ENCODE assay signal across 2 cellular contexts in the genomic region with DNA sequence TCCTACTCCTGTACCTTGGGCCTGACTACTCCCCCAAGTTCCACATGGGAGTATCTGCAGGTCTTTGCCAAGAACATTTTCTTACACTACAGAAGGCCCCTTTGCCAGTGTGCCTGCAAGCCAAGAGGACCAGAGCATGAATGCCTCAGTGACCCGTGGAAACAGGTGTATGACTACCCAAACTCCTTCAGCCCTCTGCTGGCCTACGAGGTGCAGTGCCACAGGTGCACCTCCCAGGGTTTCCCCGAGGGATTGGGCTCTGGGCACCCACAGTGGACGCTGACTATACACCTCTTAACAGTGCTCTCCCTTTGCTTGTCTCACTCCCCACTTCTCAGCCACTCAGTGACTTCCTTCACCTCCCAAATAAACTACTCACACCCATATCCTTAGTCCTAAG.
TF ChIP-seq lines count a peak whose summit lies in the region.

No MANE protein-coding gene starts in this region.

TF ChIP-seq in IMR-90, 13 proteins besides CTCF, POLR2A, EP300 and RAD21:
- no peak for TF ChIP-seq RCOR1 (IDR thresholded peaks at IDR 0.05; ENCODE audit: insufficient replicate concordance, low read length)
- TF ChIP-seq, protein P1, sequence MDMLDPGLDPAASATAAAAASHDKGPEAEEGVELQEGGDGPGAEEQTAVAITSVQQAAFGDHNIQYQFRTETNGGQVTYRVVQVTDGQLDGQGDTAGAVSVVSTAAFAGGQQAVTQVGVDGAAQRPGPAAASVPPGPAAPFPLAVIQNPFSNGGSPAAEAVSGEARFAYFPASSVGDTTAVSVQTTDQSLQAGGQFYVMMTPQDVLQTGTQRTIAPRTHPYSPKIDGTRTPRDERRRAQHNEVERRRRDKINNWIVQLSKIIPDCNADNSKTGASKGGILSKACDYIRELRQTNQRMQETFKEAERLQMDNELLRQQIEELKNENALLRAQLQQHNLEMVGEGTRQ (IDR thresholded peaks at IDR 0.05; ENCODE audit: low read depth, low read length): no peak
- TF ChIP-seq FOS (IDR thresholded peaks at IDR 0.05; ENCODE audit: low read depth, low read length): no peak
- TF ChIP-seq NFE2L2 (IDR thresholded peaks at IDR 0.05; ENCODE audit: low read depth, low read length): no peak
- TF ChIP-seq SMC3 (IDR thresholded peaks at IDR 0.05; ENCODE audit: low read depth, low read length): no peak; the same call in 1 of the 2 replicates
- TF ChIP-seq, protein P2, sequence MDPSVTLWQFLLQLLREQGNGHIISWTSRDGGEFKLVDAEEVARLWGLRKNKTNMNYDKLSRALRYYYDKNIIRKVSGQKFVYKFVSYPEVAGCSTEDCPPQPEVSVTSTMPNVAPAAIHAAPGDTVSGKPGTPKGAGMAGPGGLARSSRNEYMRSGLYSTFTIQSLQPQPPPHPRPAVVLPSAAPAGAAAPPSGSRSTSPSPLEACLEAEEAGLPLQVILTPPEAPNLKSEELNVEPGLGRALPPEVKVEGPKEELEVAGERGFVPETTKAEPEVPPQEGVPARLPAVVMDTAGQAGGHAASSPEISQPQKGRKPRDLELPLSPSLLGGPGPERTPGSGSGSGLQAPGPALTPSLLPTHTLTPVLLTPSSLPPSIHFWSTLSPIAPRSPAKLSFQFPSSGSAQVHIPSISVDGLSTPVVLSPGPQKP (IDR thresholded peaks at IDR 0.05; ENCODE audit: borderline replicate concordance, low read depth, low read length): no peak
- TF ChIP-seq MAZ (IDR thresholded peaks at IDR 0.05; ENCODE audit: borderline replicate concordance, low read depth, low read length): no peak
- no peak for TF ChIP-seq MAFK (IDR thresholded peaks at IDR 0.05; ENCODE audit: low read depth, low read length)
TF ChIP-seq in IMR-90: peak in this region for 0.

TF ChIP-seq in H1, 55 proteins besides CTCF, POLR2A, EP300 and RAD21:
- TF ChIP-seq BRCA1 (IDR thresholded peaks at IDR 0.05; ENCODE audit: low read depth, low read length) (no peak), CBX8 (IDR thresholded peaks at IDR 0.05; ENCODE audit: borderline replicate concordance, low read depth, low read length) (no peak), CBX5 (IDR thresholded peaks at IDR 0.05; ENCODE audit: low read depth, low read length) (no peak), BCL11A (IDR thresholded peaks at IDR 0.05; ENCODE audit: low read depth in 2 of 2, low read length in 2 of 2) (no peak), SUZ12 (IDR thresholded peaks at IDR 0.05; ENCODE audit: low read length) (no peak), NANOG (IDR thresholded peaks at IDR 0.05; ENCODE audit: insufficient read depth, low read depth, low read length, poor library complexity, severe bottlenecking) (no peak), EZH2 (IDR thresholded peaks at IDR 0.05; ENCODE audit: low read depth, low read length, severe bottlenecking) (no peak), YY1 (IDR thresholded peaks at IDR 0.05; ENCODE audit: low read depth, low read length) (no peak), SP2 (IDR thresholded peaks at IDR 0.05; ENCODE audit: low read length) (no peak), JUN (IDR thresholded peaks at IDR 0.05; ENCODE audit: low read depth, low read length) (no peak), RBBP5 (IDR thresholded peaks at IDR 0.05; ENCODE audit: borderline replicate concordance, low read depth, low read length) (no peak), RXRA (IDR thresholded peaks at IDR 0.05; ENCODE audit: insufficient read depth, low read depth, low read length) (no peak), PHF8 (conservative IDR thresholded peaks at IDR 0.05; ENCODE audit: low read depth, low read length) (no peak), HDAC2 (IDR thresholded peaks at IDR 0.05; ENCODE audit: borderline replicate concordance in 1 of 2, low read depth in 2 of 2, low read length in 2 of 2) (no peak), ZNF274 (IDR thresholded peaks at IDR 0.05; ENCODE audit: borderline replicate concordance, extremely low read depth, low read length) (no peak)
- TF ChIP-seq, protein P3, sequence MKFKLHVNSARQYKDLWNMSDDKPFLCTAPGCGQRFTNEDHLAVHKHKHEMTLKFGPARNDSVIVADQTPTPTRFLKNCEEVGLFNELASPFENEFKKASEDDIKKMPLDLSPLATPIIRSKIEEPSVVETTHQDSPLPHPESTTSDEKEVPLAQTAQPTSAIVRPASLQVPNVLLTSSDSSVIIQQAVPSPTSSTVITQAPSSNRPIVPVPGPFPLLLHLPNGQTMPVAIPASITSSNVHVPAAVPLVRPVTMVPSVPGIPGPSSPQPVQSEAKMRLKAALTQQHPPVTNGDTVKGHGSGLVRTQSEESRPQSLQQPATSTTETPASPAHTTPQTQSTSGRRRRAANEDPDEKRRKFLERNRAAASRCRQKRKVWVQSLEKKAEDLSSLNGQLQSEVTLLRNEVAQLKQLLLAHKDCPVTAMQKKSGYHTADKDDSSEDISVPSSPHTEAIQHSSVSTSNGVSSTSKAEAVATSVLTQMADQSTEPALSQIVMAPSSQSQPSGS (IDR thresholded peaks at IDR 0.05; ENCODE audit: low read length): no peak
